ENCODE assay signal across 8 cellular contexts in the genomic region with DNA sequence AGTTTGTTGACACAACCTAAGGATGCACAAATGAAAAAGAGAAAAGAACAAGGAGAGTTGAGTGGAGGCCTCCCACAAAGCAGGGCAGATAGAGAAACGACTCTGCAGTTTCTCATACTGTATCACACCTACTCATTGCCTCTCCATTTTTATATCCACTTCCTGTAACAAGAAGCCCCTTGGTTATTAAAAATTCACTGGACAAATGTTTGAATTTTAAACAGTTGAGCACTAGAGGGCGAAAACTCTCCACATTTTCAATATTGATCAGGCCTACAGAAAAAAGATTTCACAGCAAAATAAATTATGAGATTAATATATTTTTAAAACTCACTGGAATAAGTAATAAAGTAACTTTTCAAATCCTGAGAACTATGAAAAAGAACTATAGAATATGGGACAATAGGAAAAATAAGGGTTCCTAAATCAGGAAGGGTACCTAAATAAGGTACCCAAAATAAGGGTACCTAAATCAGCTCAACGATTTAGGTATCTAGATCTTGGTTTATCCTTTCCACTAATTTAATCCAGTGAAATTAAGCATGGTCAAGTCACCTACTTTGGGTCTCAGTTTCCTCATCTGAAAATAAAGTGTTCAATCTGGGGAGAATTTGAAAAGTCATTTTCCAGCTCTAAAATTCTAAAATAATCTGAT. TPM values are rescaled to one million over a fixed set of nuclear protein-coding genes. Genes with fewer than 3 reads are reported as not detected.
DNase-seq lines count a peak whose midpoint lies in the region; ATAC-seq and TF ChIP-seq lines count a peak whose summit lies in the region.

No MANE protein-coding gene starts in this region.

- intact Hi-C loops in left cardiac atrium (cut with DNase I) (loop anchor here (10.0 kb wide), 2 partner anchors 145 to 175 kb away; partner anchors contain the start of genes CSNK1G1 (in 2 of the 2), PCLAF (in 1 of the 2) and TRIP4 (in 1 of the 2)), lower lobe of right lung (cut with DNase I) (no loop called here), aorta (cut with DNase I) (loop anchor here in 1 of 2 donors (10.0 kb wide), 1 partner anchor 145 kb away; the partner anchor contains the start of gene CSNK1G1)

- ATAC-seq in left cardiac atrium (no peak), lower lobe of right lung (no peak), aorta (ENCODE audit: low FRiP score) (no peak), HG02973 (IDR thresholded peaks at IDR 0.05; ENCODE audit: unreplicated experiment) (no peak), HG02678 (IDR thresholded peaks at IDR 0.05; ENCODE audit: unreplicated experiment) (no peak)

- peaks cover 16% of the 10 kb centered on the region for H3K36me3 ChIP-seq in cardiac muscle cell
- H3K36me3 ChIP-seq in lower lobe of right lung, result peaks cover 48% of the 10 kb centered on the region
- peaks cover 0 to 2% of the 10 kb centered on the region in 2 donors for H3K36me3 ChIP-seq in aorta (ENCODE audit: control insufficient read depth in 1 of 2, insufficient read depth in 2 of 2, low read length in 1 of 2)

- H3K27ac ChIP-seq in cardiac muscle cell (no peak overlapping the region), lower lobe of right lung (no peak overlapping the region), aorta (ENCODE audit: low read depth in 1 of 2, low read length in 2 of 2) (no peak overlapping the region)

- H3K9me3 ChIP-seq in cardiac muscle cell (ENCODE audit: low read depth) (no peaks in the 10 kb centered on the region), lower lobe of right lung (no peaks in the 10 kb centered on the region), aorta (ENCODE audit: control insufficient read depth, low read length) (no peaks in the 10 kb centered on the region)

- no peaks in the 10 kb centered on the region for H3K27me3 ChIP-seq in cardiac muscle cell
- no peaks in the 10 kb centered on the region for H3K27me3 ChIP-seq in lower lobe of right lung (ENCODE audit: low read depth)
- H3K27me3 ChIP-seq in aorta (ENCODE audit: control insufficient read depth in 1 of 2, insufficient read depth in 2 of 2, low read length in 1 of 2), result no peaks in the 10 kb centered on the region

- TF ChIP-seq CTCF in cardiac muscle cell (IDR thresholded peaks at IDR 0.05; ENCODE audit: low read depth, low read length), result peak; percentile 41
- peak; percentile 36 for TF ChIP-seq CTCF in astrocyte of the cerebellum (IDR thresholded peaks at IDR 0.05; ENCODE audit: low read depth, low read length, missing control alignments)
- peak; percentile 37 for TF ChIP-seq CTCF in lower lobe of right lung (IDR thresholded peaks at IDR 0.05)

- WGBS in aorta, 2 donors, result 46 to 49% methylated on average over 3 of the region's 3 CpGs

- DNase-seq in cardiac muscle cell (ENCODE audit: low read depth in 1 of 2, low spot score in 1 of 2), result peak; percentile 35 to 66
- no peak for DNase-seq in left cardiac atrium
- DNase-seq in NCI-H146 treated with DMSO at 0.1 percent for 48 hours (lab: John Stamatoyannopoulos, UW; ENCODE audit: unreplicated experiment), result peak; percentile 16
- peak; percentile 46 for DNase-seq in astrocyte of the cerebellum (ENCODE audit: low read depth)
- no peak for DNase-seq in lower lobe of right lung
- no peak for DNase-seq in aorta

- in situ Hi-C loops in astrocyte of the cerebellum (cut with HindIII; ENCODE audit: low sequenced_read_pairs), result loop anchor here (25.0 kb wide), 1 partner anchor 152 kb away; the partner anchor contains the start of gene CSNK1G1

- H3K4me1 ChIP-seq in cardiac muscle cell (ENCODE audit: low read depth) (no peaks in the 10 kb centered on the region), lower lobe of right lung (no peaks in the 10 kb centered on the region), aorta (ENCODE audit: control insufficient read depth in 1 of 2, insufficient read depth in 2 of 2, low read length in 2 of 2) (no peaks in the 10 kb centered on the region)

- no peak overlapping the region for H3K4me3 ChIP-seq in cardiac muscle cell
- H3K4me3 ChIP-seq in astrocyte of the cerebellum (ENCODE audit: low read depth, low read length), result no peak overlapping the region
- H3K4me3 ChIP-seq in lower lobe of right lung, result no peak overlapping the region
- no peak overlapping the region for H3K4me3 ChIP-seq in aorta (ENCODE audit: low read length in 2 of 2)

RNA-seq across cellular contexts. Expression of gene PPIB, which starts 47.0 kb away (rescaled TPM):
- total RNA-seq in cardiac muscle cell, result 382 and 714 TPM in 2 replicates
- polyA plus RNA-seq in cardiac muscle cell, result 550 and 1,055 TPM in 2 replicates
- total RNA-seq in left cardiac atrium, result 100 to 1,000 TPM; 256 to 257 TPM
- 323 TPM for total RNA-seq in lower lobe of right lung
- total RNA-seq in aorta, result 100 to 1,000 TPM; 362 to 395 TPM
- 100 to 1,000 TPM; 293 to 699 TPM for polyA plus RNA-seq in aorta

RNA-seq across cellular contexts. Expression of gene SNX22, which starts 58.3 kb away (rescaled TPM):
- total RNA-seq in cardiac muscle cell (1.5 and 2.1 TPM in 2 replicates), left cardiac atrium (10 to 100 TPM; 28.9 to 29.8 TPM), lower lobe of right lung (17.4 TPM), aorta (under 1 TPM; 0.36 to 0.39 TPM)
- polyA plus RNA-seq in cardiac muscle cell (0.59 and 2.0 TPM in 2 replicates), aorta (under 1 TPM; 0.38 to 0.90 TPM)

Comparison
In these comparisons a context has a peak if more than half of its experiments do, and no peak if none do; other contexts are left out.
1. DNase-seq: peak in cardiac muscle cell (2 of 2), NCI-H146 treated with DMSO at 0.1 percent for 48 hours (single experiment) and astrocyte of the cerebellum (single experiment); none in left cardiac atrium (single experiment), lower lobe of right lung (single experiment) and aorta (0 of 2).
2. Peak in every context shown above with its lines, with median percentiles within 50 percentile points of each other: CTCF ChIP-seq.